Comparison of ENCODE assay signal across 14 cellular contexts in the genomic region with DNA sequence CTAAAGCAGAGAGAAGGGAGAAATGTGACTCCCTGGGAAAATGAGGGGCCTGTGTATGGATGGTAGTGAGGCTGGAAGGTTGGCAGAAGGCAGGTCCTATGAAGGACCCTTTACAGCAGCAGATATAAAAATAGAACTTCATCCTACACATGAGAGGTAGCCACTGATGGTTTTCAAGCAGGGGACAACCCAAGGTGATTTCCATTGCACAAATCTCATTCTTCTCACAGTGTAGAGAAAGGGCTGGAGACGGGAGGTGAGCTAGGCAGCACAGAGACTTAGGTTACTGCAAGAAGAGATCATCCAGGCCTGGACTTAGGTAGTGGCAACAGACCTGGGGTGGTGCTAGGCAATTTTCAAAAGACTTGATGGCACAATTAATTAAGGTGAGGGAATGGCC. TPM values are rescaled to one million over a fixed set of nuclear protein-coding genes. Genes with fewer than 3 reads are reported as not detected.
DNase-seq lines count a peak whose midpoint lies in the region; ATAC-seq, FAIRE-seq and TF ChIP-seq lines count a peak whose summit lies in the region.
"Had no signal": no experiment of that assay in that cellular context is flagged by ENCODE, and none has a peak within 500 bp of the region (broad histone marks: within the 10 kb centered on the region; RNA-seq: fewer than 3 reads in every experiment).

No MANE protein-coding gene starts in this region.

- peaks cover 24% of the 10 kb centered on the region for H3K36me3 ChIP-seq in brain microvascular endothelial cell (replicated peaks)
- H3K36me3 ChIP-seq in pancreas, result no peaks in the 10 kb centered on the region
- H3K36me3 ChIP-seq: gastroesophageal sphincter, tibial nerve had no signal

- H3K36me3 Mint-ChIP-seq in type B pancreatic cell, result peaks cover 14% of the 10 kb centered on the region

- H3K27me3 ChIP-seq in brain microvascular endothelial cell (replicated peaks), result no peaks in the 10 kb centered on the region
- no peaks in the 10 kb centered on the region for H3K27me3 ChIP-seq in pancreas
- H3K27me3 ChIP-seq: gastroesophageal sphincter, tibial nerve had no signal

- H3K4me3 ChIP-seq in brain microvascular endothelial cell (ENCODE audit: low read depth, low read length) (no peak overlapping the region), pancreas (no peak overlapping the region)
- H3K4me3 ChIP-seq: gastroesophageal sphincter, tibial nerve had no signal

- DNase-seq in brain microvascular endothelial cell, result no peak
- no peak for DNase-seq in activated gamma-delta T cell treated with Interleukin-2 at 50 U/mL for 16 hours
- DNase-seq in pancreas, result no peak
- no peak for DNase-seq in type B pancreatic cell (ENCODE audit: extremely low spot score, unreplicated experiment)
- no peak for DNase-seq in NCI-H187 (lab: John Stamatoyannopoulos, UW)
- DNase-seq: left ventricle myocardium superior, NCI-H1694 treated with DMSO at 0.1 percent for 48 hours, nucleus accumbens had no signal

- intact Hi-C loops in pancreas (cut with DNase I), result no loop called here

- no peaks in the 10 kb centered on the region for H3K27me3 Mint-ChIP-seq in type B pancreatic cell

- H3K27ac Mint-ChIP-seq in type B pancreatic cell, result no peak overlapping the region

- in situ Hi-C loops in brain microvascular endothelial cell (cut with HindIII; ENCODE audit: low pct_ligation_motif_present, low sequenced_read_pairs), result no loop called here

- no peak overlapping the region for H3K4me3 Mint-ChIP-seq in type B pancreatic cell

- H3K27ac ChIP-seq in brain microvascular endothelial cell (peak overlapping the region; percentile 84), pancreas (no peak overlapping the region)

- H3K4me1 ChIP-seq in pancreas, result peaks cover 12 to 42% (median 32%) of the 10 kb centered on the region in 3 donors

- FAIRE-seq in pancreas (lab: Jason Lieb, UNC), result no peak
- FAIRE-seq: colon had no signal

- WGBS in pancreas, 2 donors, result 88 to 89% methylated on average over 1 of the region's 1 CpG

- no peaks in the 10 kb centered on the region for H3K9me3 ChIP-seq in pancreas
- H3K9me3 ChIP-seq: gastroesophageal sphincter, tibial nerve had no signal

- TF ChIP-seq CTCF in brain microvascular endothelial cell (IDR thresholded peaks at IDR 0.05; ENCODE audit: low read depth, low read length, missing control alignments), result no peak
- TF ChIP-seq CTCF in pancreas (IDR thresholded peaks at IDR 0.05), result no peak
- no peak for TF ChIP-seq CTCF in type B pancreatic cell (conservative IDR thresholded peaks at IDR 0.05)

- ATAC-seq in GM18508 (IDR thresholded peaks at IDR 0.05; ENCODE audit: insufficient read depth, unreplicated experiment), result peak; percentile 49
- ATAC-seq in GM21390 (IDR thresholded peaks at IDR 0.05; ENCODE audit: unreplicated experiment), result peak; percentile 46
- ATAC-seq in HG03066 (IDR thresholded peaks at IDR 0.05; ENCODE audit: low read depth, unreplicated experiment), result peak; percentile 48
- ATAC-seq in pancreas, result no peak
- ATAC-seq: gastroesophageal sphincter, left ventricle myocardium superior had no signal

- peaks cover 53% of the 10 kb centered on the region for H3K4me1 Mint-ChIP-seq in type B pancreatic cell (ENCODE audit: unreplicated experiment)

- no peaks in the 10 kb centered on the region for H3K9me3 Mint-ChIP-seq in type B pancreatic cell

RNA-seq across cellular contexts. Expression of a gene that starts 30.7 kb away (rescaled TPM):
- 10 to 100 TPM in 1 of 6 donors, 1 to 10 TPM in 5; 3.9 to 11.2 (median 6.1) TPM for total RNA-seq in pancreas
- 1 to 10 TPM; 1.9 to 3.2 TPM for polyA plus RNA-seq in pancreas
- total RNA-seq in type B pancreatic cell (ENCODE audit: low replicate concordance), result 17.3 and 23.0 TPM in 2 replicates

Comparison
In these comparisons a context has a peak if more than half of its experiments do, and no peak if none do; other contexts are left out.
1. ATAC-seq: peak in GM18508 (single experiment), GM21390 (single experiment) and HG03066 (single experiment); none in pancreas (0 of 4).